ENCODE assay signal across 9 cellular contexts in the genomic region with DNA sequence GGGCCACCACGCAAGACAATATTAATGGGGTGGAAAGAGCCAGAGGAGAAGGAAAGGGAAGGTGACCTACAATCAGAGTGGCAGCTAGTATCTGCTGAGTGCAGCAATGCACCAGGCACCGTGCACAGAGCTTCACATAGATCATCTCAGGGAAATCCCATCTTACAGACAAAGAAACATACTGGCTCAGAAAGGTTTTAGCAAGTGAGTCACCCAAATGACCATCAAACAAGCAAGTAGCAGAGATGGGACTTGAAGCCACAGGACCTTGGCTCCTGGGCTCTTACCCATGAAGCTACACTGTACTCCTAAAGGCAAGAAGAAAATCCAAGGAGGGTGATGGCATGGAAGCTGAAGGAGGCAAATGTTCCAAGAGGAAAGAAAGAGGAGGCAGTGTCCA. TPM values are rescaled to one million over a fixed set of nuclear protein-coding genes. Genes with fewer than 3 reads are reported as not detected.
DNase-seq lines count a peak whose midpoint lies in the region; ATAC-seq and TF ChIP-seq lines count a peak whose summit lies in the region.
"Had no signal": no experiment of that assay in that cellular context is flagged by ENCODE, and none has a peak within 500 bp of the region (broad histone marks: within the 10 kb centered on the region; RNA-seq: fewer than 3 reads in every experiment).

No MANE protein-coding gene starts in this region.

- no peak overlapping the region for H3K4me2 ChIP-seq in neural progenitor cell

- no peaks in the 10 kb centered on the region for H3K9me3 Mint-ChIP-seq in CD4-positive, alpha-beta memory T cell
- no peaks in the 10 kb centered on the region for H3K9me3 Mint-ChIP-seq in neural progenitor cell

- no peaks in the 10 kb centered on the region for H3F3A ChIP-seq in neural progenitor cell (ENCODE audit: low read depth)

- H3K27ac Mint-ChIP-seq in CD4-positive, alpha-beta memory T cell, result no peak overlapping the region
- no peak overlapping the region for H3K27ac Mint-ChIP-seq in neural progenitor cell

- no peak for DNase-seq in coronary artery (ENCODE audit: low spot score)
- DNase-seq in renal cortical epithelial cell (ENCODE audit: low read depth), result peak; percentile 84
- DNase-seq in CD4-positive, alpha-beta memory T cell, result no peak
- DNase-seq in activated CD4-positive, alpha-beta T cell treated with anti-CD3 and anti-CD28 coated beads, Interleukin-2, amount 50 U/mL, for 48 hours, result no peak
- no peak for DNase-seq in neural progenitor cell (ENCODE audit: low spot score)
- no peak for DNase-seq in COLO668 (lab: John Stamatoyannopoulos, UW; ENCODE audit: unreplicated experiment)
- DNase-seq: NCI-H774 had no signal

- TF ChIP-seq CTCF in coronary artery (IDR thresholded peaks at IDR 0.05) (no peak), neural progenitor cell (IDR thresholded peaks at IDR 0.05) (no peak)

- CTCF ChIA-PET in CD4-positive, alpha-beta memory T cell (lab: Charles Lee; ENCODE audit: partially characterized antibody), result no interaction called here

- H3K4me1 ChIP-seq in CD4-positive, alpha-beta memory T cell (ENCODE audit: insufficient read depth, low read length), result peaks cover 17% of the 10 kb centered on the region
- peaks cover 4% of the 10 kb centered on the region for H3K4me1 ChIP-seq in neural progenitor cell

- H3K79me2 ChIP-seq in neural progenitor cell (ENCODE audit: low read depth), result peaks cover 68% of the 10 kb centered on the region

- peaks cover 10% of the 10 kb centered on the region for H4K20me1 ChIP-seq in neural progenitor cell (ENCODE audit: low read depth)

- H3K4me3 Mint-ChIP-seq in CD4-positive, alpha-beta memory T cell, result no peak overlapping the region
- H3K4me3 Mint-ChIP-seq in neural progenitor cell, result no peak overlapping the region

- peak overlapping the region; percentile 46 for H3K4me3 ChIP-seq in coronary artery
- H3K4me3 ChIP-seq in CD4-positive, alpha-beta memory T cell (ENCODE audit: low read length in 2 of 2), result no peak overlapping the region
- no peak overlapping the region for H3K4me3 ChIP-seq in neural progenitor cell

- no peaks in the 10 kb centered on the region for H3K27me3 ChIP-seq in CD4-positive, alpha-beta memory T cell (ENCODE audit: insufficient read depth, low read length)
- no peaks in the 10 kb centered on the region for H3K27me3 ChIP-seq in neural progenitor cell

- H3K27ac ChIP-seq in coronary artery (peak overlapping the region; percentile 74 to 76), neural progenitor cell (no peak overlapping the region)
- no peak overlapping the region for H3K27ac ChIP-seq in CD4-positive, alpha-beta memory T cell (ENCODE audit: low read depth, low read length)

- peaks cover 12 to 25% of the 10 kb centered on the region in 2 donors for H3K36me3 Mint-ChIP-seq in CD4-positive, alpha-beta memory T cell
- peaks cover 25% of the 10 kb centered on the region for H3K36me3 Mint-ChIP-seq in neural progenitor cell

- ATAC-seq in GM18861 (IDR thresholded peaks at IDR 0.05; ENCODE audit: unreplicated experiment), result peak; percentile 39
- ATAC-seq in HG03342 (IDR thresholded peaks at IDR 0.05; ENCODE audit: unreplicated experiment), result peak; percentile 31

- POLR2A ChIA-PET in CD4-positive, alpha-beta memory T cell (lab: Charles Lee; ENCODE audit: partially characterized antibody), result no interaction called here

- intact Hi-C loops in CD4-positive, alpha-beta memory T cell (cut with micrococcal nuclease), result no loop called here

- H2AFZ ChIP-seq in neural progenitor cell (replicated peaks), result no peak overlapping the region

- peaks cover 4 to 26% (median 22%) of the 10 kb centered on the region in 4 donors for H3K4me1 Mint-ChIP-seq in CD4-positive, alpha-beta memory T cell
- peaks cover 14% of the 10 kb centered on the region for H3K4me1 Mint-ChIP-seq in neural progenitor cell

- H3K9ac ChIP-seq in neural progenitor cell, result no peak overlapping the region

- no peaks in the 10 kb centered on the region for H3K27me3 Mint-ChIP-seq in CD4-positive, alpha-beta memory T cell
- no peaks in the 10 kb centered on the region for H3K27me3 Mint-ChIP-seq in neural progenitor cell (ENCODE audit: insufficient read depth, low read depth)

- peaks cover 13% of the 10 kb centered on the region for H3K36me3 ChIP-seq in CD4-positive, alpha-beta memory T cell (ENCODE audit: insufficient read depth, low read length)
- no peaks in the 10 kb centered on the region for H3K36me3 ChIP-seq in neural progenitor cell

- H3K9me3 ChIP-seq in CD4-positive, alpha-beta memory T cell (ENCODE audit: control insufficient read depth in 1 of 2, low read length in 2 of 2), result no peaks in the 10 kb centered on the region
- no peaks in the 10 kb centered on the region for H3K9me3 ChIP-seq in neural progenitor cell (ENCODE audit: low read depth)

RNA-seq across cellular contexts. Expression of gene ANXA5, which starts 6.8 kb away (rescaled TPM):
- total RNA-seq in renal cortical epithelial cell (419 and 635 TPM in 2 replicates), neural progenitor cell (ENCODE audit: low replicate concordance) (153 and 216 TPM in 2 replicates)
- 10 to 100 TPM; 70.7 to 77.0 TPM for total RNA-seq in CD4-positive, alpha-beta memory T cell
- 100 to 1,000 TPM; 202 to 316 TPM for polyA plus RNA-seq in CD4-positive, alpha-beta memory T cell

Comparison
In these comparisons a context has a peak if more than half of its experiments do, and no peak if none do; other contexts are left out.
1. H3K27ac ChIP-seq: peak in coronary artery (2 of 2); none in CD4-positive, alpha-beta memory T cell (single experiment) and neural progenitor cell (single experiment).